ENCODE assay signal across 6 cellular contexts in the genomic region with DNA sequence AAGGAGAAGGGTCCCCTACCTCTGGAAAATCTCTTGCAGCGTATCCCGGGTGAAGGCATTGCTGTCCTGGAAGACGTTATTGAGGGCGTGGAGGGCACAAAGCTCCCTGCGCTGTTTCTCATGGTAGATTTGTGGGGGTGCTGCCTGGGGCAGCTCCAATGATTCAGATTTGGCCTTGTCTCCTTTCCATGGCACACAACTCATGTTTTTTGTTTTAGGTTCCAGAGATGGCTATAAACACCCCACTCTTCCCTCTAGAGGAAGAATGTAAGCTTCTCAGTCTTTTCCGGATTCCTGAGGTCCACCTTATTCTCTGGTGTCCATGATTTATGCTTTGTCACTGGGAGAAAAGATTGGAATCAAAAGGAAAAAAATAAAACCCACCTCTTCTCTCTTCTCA. TPM values are rescaled to one million over a fixed set of nuclear protein-coding genes. Genes with fewer than 3 reads are reported as not detected.
DNase-seq lines count a peak whose midpoint lies in the region; ATAC-seq, FAIRE-seq and TF ChIP-seq lines count a peak whose summit lies in the region.

No MANE protein-coding gene starts in this region.

- H3K27me3 ChIP-seq in CD8-positive, alpha-beta T cell (ENCODE audit: insufficient read depth, low read length), result no peaks in the 10 kb centered on the region

- CTCF ChIA-PET in CD8-positive, alpha-beta T cell (lab: Charles Lee), result interaction anchor here (1.3 kb wide), 1 partner anchor 11 kb away, joined by 4 read pairs; no protein-coding TSS in a partner anchor

- peak overlapping the region; percentile 98 for H3K27ac Mint-ChIP-seq in CD8-positive, alpha-beta T cell

- DNase-seq in CD8-positive, alpha-beta T cell, result no peak
- DNase-seq in SW480 (ENCODE audit: low spot score), result peak; percentile 26
- no peak for DNase-seq in kidney
- DNase-seq in GM19238 (ENCODE audit: insufficient read length, low spot score), result no peak

- POLR2A ChIA-PET in CD8-positive, alpha-beta T cell (lab: Charles Lee), result interaction anchor here (1.0 to 1.8 kb wide), 4 partner anchors 11 to 46 kb away, joined by 3 to 11 read pairs (median 4); partner anchors contain the start of gene TOMM22

- H3K9me3 ChIP-seq in CD8-positive, alpha-beta T cell (ENCODE audit: low read length), result no peaks in the 10 kb centered on the region
- no peaks in the 10 kb centered on the region for H3K9me3 ChIP-seq in kidney (ENCODE audit: control insufficient read depth in 1 of 2, low read length in 2 of 2)

- peak overlapping the region; percentile 96 for H3K27ac ChIP-seq in CD8-positive, alpha-beta T cell (ENCODE audit: low read depth, low read length)
- H3K27ac ChIP-seq in kidney (ENCODE audit: low read depth in 2 of 2, low read length in 2 of 2), result peak overlapping the region; percentile 92 to 97

- intact Hi-C loops in CD8-positive, alpha-beta T cell (cut with DNase I, micrococcal nuclease), result loop anchor here (1.0 to 10.0 kb wide), 12 partner anchors 17 to 825 kb away; partner anchors contain the start of genes PLA2G6 (in 2 of the 2), ATF4 (in 1 of the 2), CBX6 (in 1 of the 2) and CBX7 (in 1 of the 2)
- intact Hi-C loops in kidney (cut with DNase I), result no loop called here

- H3K9me3 Mint-ChIP-seq in CD8-positive, alpha-beta T cell, result no peaks in the 10 kb centered on the region

- peak overlapping the region; percentile 89 for H3K4me3 ChIP-seq in CD8-positive, alpha-beta T cell (ENCODE audit: low read depth, low read length)
- H3K4me3 ChIP-seq in kidney (ENCODE audit: low read length in 2 of 2), result peak overlapping the region; percentile 80 to 84

- H3K36me3 ChIP-seq in CD8-positive, alpha-beta T cell (ENCODE audit: insufficient read depth, low read length), result no peaks in the 10 kb centered on the region
- H3K36me3 ChIP-seq in kidney (ENCODE audit: control insufficient read depth in 1 of 2, insufficient read depth in 2 of 2, low read length in 2 of 2), result no peaks in the 10 kb centered on the region

- H3K4me3 Mint-ChIP-seq in CD8-positive, alpha-beta T cell, result peak overlapping the region; percentile 98

- no peak for ATAC-seq in CD8-positive, alpha-beta T cell
- ATAC-seq in HG03139 (IDR thresholded peaks at IDR 0.05; ENCODE audit: unreplicated experiment) (no peak), HG03045 (IDR thresholded peaks at IDR 0.05; ENCODE audit: unreplicated experiment) (no peak)

- no peak for TF ChIP-seq CTCF in CD8-positive, alpha-beta T cell (IDR thresholded peaks at IDR 0.05)
- no peak for TF ChIP-seq CTCF in kidney (IDR thresholded peaks at IDR 0.05; ENCODE audit: borderline replicate concordance, extremely low read depth, insufficient read depth)

- peaks cover 69% of the 10 kb centered on the region for H3K4me1 Mint-ChIP-seq in CD8-positive, alpha-beta T cell (ENCODE audit: low read depth)

- no peak for FAIRE-seq in kidney (lab: Jason Lieb, UNC)

- H3K9ac ChIP-seq in kidney (ENCODE audit: low read length in 2 of 2), result peak overlapping the region; percentile 61 to 95

- H3K4me1 ChIP-seq in CD8-positive, alpha-beta T cell (ENCODE audit: insufficient read depth, low read length), result peaks cover 54% of the 10 kb centered on the region
- H3K4me1 ChIP-seq in kidney (ENCODE audit: control insufficient read depth in 1 of 2, insufficient read depth in 1 of 2, low read depth in 1 of 2, low read length in 2 of 2), result peaks cover 27 to 33% of the 10 kb centered on the region in 2 donors

- no peaks in the 10 kb centered on the region for H3K27me3 Mint-ChIP-seq in CD8-positive, alpha-beta T cell (ENCODE audit: low read depth)

- peaks cover 33% of the 10 kb centered on the region for H3K36me3 Mint-ChIP-seq in CD8-positive, alpha-beta T cell

RNA-seq across cellular contexts. Expression of gene JOSD1, which starts 1.0 kb away (rescaled TPM):
- total RNA-seq in CD8-positive, alpha-beta T cell, result 100 to 1,000 TPM; 364 to 375 TPM
- total RNA-seq in kidney, result 42.8 TPM
- 12.8 TPM for polyA plus RNA-seq in kidney (ENCODE audit: insufficient read depth, low read depth, low replicate concordance)

RNA-seq across cellular contexts. Expression of gene GTPBP1, which starts 6.0 kb away (rescaled TPM):
- total RNA-seq in CD8-positive, alpha-beta T cell, result 100 to 1,000 TPM; 341 to 346 TPM
- total RNA-seq in kidney, result 52.0 TPM
- 11.7 TPM for polyA plus RNA-seq in kidney (ENCODE audit: insufficient read depth, low read depth, low replicate concordance)

RNA-seq across cellular contexts. Expression of gene TOMM22, which starts 18.0 kb away (rescaled TPM):
- total RNA-seq in CD8-positive, alpha-beta T cell, result 10 to 100 TPM; 75.2 to 75.4 TPM
- 55.0 TPM for total RNA-seq in kidney
- polyA plus RNA-seq in kidney (ENCODE audit: insufficient read depth, low read depth, low replicate concordance), result 103 TPM

RNA-seq across cellular contexts. Expression of gene CBY1, which starts 43.3 kb away (rescaled TPM):
- total RNA-seq in CD8-positive, alpha-beta T cell, result 1 to 10 TPM; 7.6 to 8.9 TPM
- 36.0 TPM for total RNA-seq in kidney
- 67.2 TPM for polyA plus RNA-seq in kidney (ENCODE audit: insufficient read depth, low read depth, low replicate concordance)

RNA-seq across cellular contexts. Expression of gene FAM227A, which starts 43.6 kb away (rescaled TPM):
- under 1 TPM in 1 of 2 experiments, not detected in 1; 0.73 TPM for total RNA-seq in CD8-positive, alpha-beta T cell
- total RNA-seq in kidney, result 3.4 TPM
- polyA plus RNA-seq in kidney (ENCODE audit: insufficient read depth, low read depth, low replicate concordance), result 0.80 TPM
